1 cellular context compared by ENCODE assay signal in genomic region chr2:74242354-74243071, GRCh38.
A peak's percentile ranks its signal among the peaks of the same experiment; 100 is the strongest.
TF ChIP-seq lines count a peak whose summit lies in the region.

No MANE protein-coding gene starts in this region.

TF ChIP-seq in K562, 482 proteins besides CTCF, POLR2A, EP300 and RAD21 (continued from another document and continues in another):
- TF ChIP-seq ZNF318 (IDR thresholded peaks at IDR 0.05; ENCODE audit: borderline replicate concordance in 1 of 2, low read depth in 1 of 2) = no peak
- peak; percentile 48; the same call in 1 of the 2 replicates for TF ChIP-seq HDAC2 (IDR thresholded peaks at IDR 0.05)
- no peak for TF ChIP-seq MNT (conservative IDR thresholded peaks at IDR 0.05)
- peak; percentile 47; the same call in 1 of the 2 replicates for TF ChIP-seq NR2C1 (IDR thresholded peaks at IDR 0.05)
- TF ChIP-seq NR2C1 (tag; IDR thresholded peaks at IDR 0.05) = peak; percentile 53
- no peak for TF ChIP-seq NR0B1 (IDR thresholded peaks at IDR 0.05; ENCODE audit: partially characterized antibody)
- no peak for TF ChIP-seq ZSCAN29 (IDR thresholded peaks at IDR 0.05)
- TF ChIP-seq TAF9B (IDR thresholded peaks at IDR 0.05; ENCODE audit: partially characterized antibody) = no peak
- no peak for TF ChIP-seq ZNF511 (CRISPR knock-in tag; IDR thresholded peaks at IDR 0.05)
- TF ChIP-seq, protein P1, sequence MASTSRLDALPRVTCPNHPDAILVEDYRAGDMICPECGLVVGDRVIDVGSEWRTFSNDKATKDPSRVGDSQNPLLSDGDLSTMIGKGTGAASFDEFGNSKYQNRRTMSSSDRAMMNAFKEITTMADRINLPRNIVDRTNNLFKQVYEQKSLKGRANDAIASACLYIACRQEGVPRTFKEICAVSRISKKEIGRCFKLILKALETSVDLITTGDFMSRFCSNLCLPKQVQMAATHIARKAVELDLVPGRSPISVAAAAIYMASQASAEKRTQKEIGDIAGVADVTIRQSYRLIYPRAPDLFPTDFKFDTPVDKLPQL (IDR thresholded peaks at IDR 0.05; ENCODE audit: extremely low read depth, insufficient read length) = no peak
- TF ChIP-seq SMARCB1 (IDR thresholded peaks at IDR 0.05; ENCODE audit: insufficient read length, low read depth) = no peak
- no peak for TF ChIP-seq NR1H2 (CRISPR knock-in tag; IDR thresholded peaks at IDR 0.05)
- TF ChIP-seq ILF3 (IDR thresholded peaks at IDR 0.05; ENCODE audit: borderline replicate concordance) = no peak
- no peak for TF ChIP-seq MYC (IDR thresholded peaks at IDR 0.05; ENCODE audit: low read depth, low read length)
- TF ChIP-seq MYC (CRISPR knock-in tag; IDR thresholded peaks at IDR 0.05; ENCODE audit: borderline replicate concordance, low read depth) = no peak
- TF ChIP-seq KLF16 (IDR thresholded peaks at IDR 0.05) = peak; percentile 45; the same call in 1 of the 2 replicates
- TF ChIP-seq FOXA3 (CRISPR knock-in tag; conservative IDR thresholded peaks at IDR 0.05 in 1 of 2, IDR thresholded peaks at IDR 0.05 in 1 of 2) = no peak
- TF ChIP-seq THRA (IDR thresholded peaks at IDR 0.05) = no peak
- TF ChIP-seq NCOR1 (IDR thresholded peaks at IDR 0.05) = peak; percentile 90
- TF ChIP-seq XRCC5 (IDR thresholded peaks at IDR 0.05; ENCODE audit: low read depth, low read length) = no peak
- no peak for TF ChIP-seq ELF2 (CRISPR knock-in tag; IDR thresholded peaks at IDR 0.05)
- TF ChIP-seq ZFP30 (CRISPR knock-in tag; IDR thresholded peaks at IDR 0.05; ENCODE audit: borderline replicate concordance) = no peak
- TF ChIP-seq, protein P2, sequence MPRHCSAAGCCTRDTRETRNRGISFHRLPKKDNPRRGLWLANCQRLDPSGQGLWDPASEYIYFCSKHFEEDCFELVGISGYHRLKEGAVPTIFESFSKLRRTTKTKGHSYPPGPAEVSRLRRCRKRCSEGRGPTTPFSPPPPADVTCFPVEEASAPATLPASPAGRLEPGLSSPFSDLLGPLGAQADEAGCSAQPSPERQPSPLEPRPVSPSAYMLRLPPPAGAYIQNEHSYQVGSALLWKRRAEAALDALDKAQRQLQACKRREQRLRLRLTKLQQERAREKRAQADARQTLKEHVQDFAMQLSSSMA (CRISPR knock-in tag; IDR thresholded peaks at IDR 0.05) = no peak
- TF ChIP-seq TSC22D4 (tag; IDR thresholded peaks at IDR 0.05) = no peak
- TF ChIP-seq KLF6 (CRISPR knock-in tag; IDR thresholded peaks at IDR 0.05; ENCODE audit: borderline replicate concordance) = no peak
- TF ChIP-seq DIDO1 (tag; IDR thresholded peaks at IDR 0.05; ENCODE audit: low read depth) = no peak
- TF ChIP-seq FOXK2 (conservative IDR thresholded peaks at IDR 0.05 in 1 of 2, IDR thresholded peaks at IDR 0.05 in 1 of 2; ENCODE audit: low read depth in 2 of 2) = no peak
- no peak for TF ChIP-seq PHF8 (IDR thresholded peaks at IDR 0.05; ENCODE audit: borderline replicate concordance, low read length)
- TF ChIP-seq ZNF224 (CRISPR knock-in tag; IDR thresholded peaks at IDR 0.05) = no peak
- TF ChIP-seq, protein P3, sequence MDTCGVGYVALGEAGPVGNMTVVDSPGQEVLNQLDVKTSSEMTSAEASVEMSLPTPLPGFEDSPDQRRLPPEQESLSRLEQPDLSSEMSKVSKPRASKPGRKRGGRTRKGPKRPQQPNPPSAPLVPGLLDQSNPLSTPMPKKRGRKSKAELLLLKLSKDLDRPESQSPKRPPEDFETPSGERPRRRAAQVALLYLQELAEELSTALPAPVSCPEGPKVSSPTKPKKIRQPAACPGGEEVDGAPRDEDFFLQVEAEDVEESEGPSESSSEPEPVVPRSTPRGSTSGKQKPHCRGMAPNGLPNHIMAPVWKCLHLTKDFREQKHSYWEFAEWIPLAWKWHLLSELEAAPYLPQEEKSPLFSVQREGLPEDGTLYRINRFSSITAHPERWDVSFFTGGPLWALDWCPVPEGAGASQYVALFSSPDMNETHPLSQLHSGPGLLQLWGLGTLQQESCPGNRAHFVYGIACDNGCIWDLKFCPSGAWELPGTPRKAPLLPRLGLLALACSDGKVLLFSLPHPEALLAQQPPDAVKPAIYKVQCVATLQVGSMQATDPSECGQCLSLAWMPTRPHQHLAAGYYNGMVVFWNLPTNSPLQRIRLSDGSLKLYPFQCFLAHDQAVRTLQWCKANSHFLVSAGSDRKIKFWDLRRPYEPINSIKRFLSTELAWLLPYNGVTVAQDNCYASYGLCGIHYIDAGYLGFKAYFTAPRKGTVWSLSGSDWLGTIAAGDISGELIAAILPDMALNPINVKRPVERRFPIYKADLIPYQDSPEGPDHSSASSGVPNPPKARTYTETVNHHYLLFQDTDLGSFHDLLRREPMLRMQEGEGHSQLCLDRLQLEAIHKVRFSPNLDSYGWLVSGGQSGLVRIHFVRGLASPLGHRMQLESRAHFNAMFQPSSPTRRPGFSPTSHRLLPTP (IDR thresholded peaks at IDR 0.05; ENCODE audit: borderline replicate concordance, extremely low read depth, insufficient read length) = no peak
- no peak for TF ChIP-seq PCBP2 (IDR thresholded peaks at IDR 0.05; ENCODE audit: low read depth, low read length, poor library complexity, severe bottlenecking)
- no peak for TF ChIP-seq HES1 (IDR thresholded peaks at IDR 0.05; ENCODE audit: low read depth)
- TF ChIP-seq, protein P4, sequence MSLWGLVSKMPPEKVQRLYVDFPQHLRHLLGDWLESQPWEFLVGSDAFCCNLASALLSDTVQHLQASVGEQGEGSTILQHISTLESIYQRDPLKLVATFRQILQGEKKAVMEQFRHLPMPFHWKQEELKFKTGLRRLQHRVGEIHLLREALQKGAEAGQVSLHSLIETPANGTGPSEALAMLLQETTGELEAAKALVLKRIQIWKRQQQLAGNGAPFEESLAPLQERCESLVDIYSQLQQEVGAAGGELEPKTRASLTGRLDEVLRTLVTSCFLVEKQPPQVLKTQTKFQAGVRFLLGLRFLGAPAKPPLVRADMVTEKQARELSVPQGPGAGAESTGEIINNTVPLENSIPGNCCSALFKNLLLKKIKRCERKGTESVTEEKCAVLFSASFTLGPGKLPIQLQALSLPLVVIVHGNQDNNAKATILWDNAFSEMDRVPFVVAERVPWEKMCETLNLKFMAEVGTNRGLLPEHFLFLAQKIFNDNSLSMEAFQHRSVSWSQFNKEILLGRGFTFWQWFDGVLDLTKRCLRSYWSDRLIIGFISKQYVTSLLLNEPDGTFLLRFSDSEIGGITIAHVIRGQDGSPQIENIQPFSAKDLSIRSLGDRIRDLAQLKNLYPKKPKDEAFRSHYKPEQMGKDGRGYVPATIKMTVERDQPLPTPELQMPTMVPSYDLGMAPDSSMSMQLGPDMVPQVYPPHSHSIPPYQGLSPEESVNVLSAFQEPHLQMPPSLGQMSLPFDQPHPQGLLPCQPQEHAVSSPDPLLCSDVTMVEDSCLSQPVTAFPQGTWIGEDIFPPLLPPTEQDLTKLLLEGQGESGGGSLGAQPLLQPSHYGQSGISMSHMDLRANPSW (CRISPR knock-in tag; IDR thresholded peaks at IDR 0.05) = no peak
- peak; percentile 70 for TF ChIP-seq SMARCE1 (IDR thresholded peaks at IDR 0.05)
- TF ChIP-seq ARID1B (IDR thresholded peaks at IDR 0.05) = peak; percentile 90
- no peak for TF ChIP-seq ZNF354B (CRISPR knock-in tag; IDR thresholded peaks at IDR 0.05)
